ENCODE assay signal across 8 cellular contexts in genomic region chr10:79904671-79905321, GRCh38. TPM values are rescaled to one million over a fixed set of nuclear protein-coding genes. Genes with fewer than 3 reads are reported as not detected.
DNase-seq lines count a peak whose midpoint lies in the region; ATAC-seq and TF ChIP-seq lines count a peak whose summit lies in the region.

No MANE protein-coding gene starts in this region.

- BruUV-seq in Calu3 (replicated peaks; lab: Mats Ljungman, UMichigan) (no TSS peak), PC-9 (replicated peaks; lab: Mats Ljungman, UMichigan) (no TSS peak)

- no peaks in the 10 kb centered on the region for H3F3A ChIP-seq in PC-9 (ENCODE audit: insufficient read depth, low read depth)

- H3K4me3 ChIP-seq in PC-9: peak overlapping the region; percentile 80
- H3K4me3 ChIP-seq in neutrophil (ENCODE audit: low read depth in 1 of 2, low read length in 1 of 2): peak overlapping the region; percentile 39 to 50
- peak overlapping the region; percentile 36 for H3K4me3 ChIP-seq in thymus (ENCODE audit: low read length)

- H3K4me1 Mint-ChIP-seq in Calu3 (ENCODE audit: low read depth, unreplicated experiment): no peaks in the 10 kb centered on the region

- peaks cover 8% of the 10 kb centered on the region for H3K4me1 ChIP-seq in PC-9 (replicated peaks; ENCODE audit: insufficient read depth)
- peaks cover 10 to 12% of the 10 kb centered on the region in 2 experiments for H3K4me1 ChIP-seq in neutrophil (ENCODE audit: control insufficient read depth in 1 of 2, insufficient read depth in 1 of 2, low read depth in 1 of 2, low read length in 1 of 2)
- no peaks in the 10 kb centered on the region for H3K4me1 ChIP-seq in thymus (ENCODE audit: control insufficient read depth, insufficient read depth, low read length)

- peaks cover 83% of the 10 kb centered on the region for H3K27me3 Mint-ChIP-seq in Calu3 (ENCODE audit: unreplicated experiment)

- H3K27me3 ChIP-seq in PC-9 (ENCODE audit: insufficient read depth, low read depth): peaks cover 14% of the 10 kb centered on the region; the same call in 1 of the 2 replicates
- H3K27me3 ChIP-seq in neutrophil: peaks cover 72% of the 10 kb centered on the region
- H3K27me3 ChIP-seq in thymus (ENCODE audit: control insufficient read depth, insufficient read depth): peaks cover 3% of the 10 kb centered on the region

- peak overlapping the region; percentile 98 for H3K4me2 ChIP-seq in PC-9

- peaks cover 7% of the 10 kb centered on the region for H3K36me3 Mint-ChIP-seq in Calu3 (ENCODE audit: insufficient read depth, unreplicated experiment)

- DNase-seq in Calu3 (peak; percentile 57), PC-9 (peak; percentile 49 to 71), glomerular endothelial cell (ENCODE audit: extremely low read depth, low read depth, low spot score) (peak; percentile 1)
- DNase-seq in activated gamma-delta T cell treated with anti-CD3 and anti-CD28 coated beads, Interleukin-2, amount 50 U/mL, for 16 hours (ENCODE audit: low read depth): peak; percentile 6

- ATAC-seq in HG02885 (IDR thresholded peaks at IDR 0.05; ENCODE audit: poor library complexity, unreplicated experiment) (peak; percentile 66), GM19324 (IDR thresholded peaks at IDR 0.05; ENCODE audit: low FRiP score, unreplicated experiment) (no peak)

- no peaks in the 10 kb centered on the region for H3K9me3 ChIP-seq in PC-9 (ENCODE audit: insufficient read depth, low read depth)
- H3K9me3 ChIP-seq in neutrophil: no peaks in the 10 kb centered on the region
- peaks cover 1% of the 10 kb centered on the region for H3K9me3 ChIP-seq in thymus (ENCODE audit: control insufficient read depth)

- H3K27ac ChIP-seq in PC-9 (no peak overlapping the region), neutrophil (no peak overlapping the region), thymus (ENCODE audit: low read depth) (no peak overlapping the region)

- H3K4me3 Mint-ChIP-seq in Calu3 (ENCODE audit: low read depth, unreplicated experiment): peak overlapping the region; percentile 78

- CTCF ChIA-PET in Calu3 (lab: Charles Lee): no interaction called here
- CTCF ChIA-PET in PC-9 (lab: Charles Lee): no interaction called here

- no peak for TF ChIP-seq CTCF in Calu3 (IDR thresholded peaks at IDR 0.05; ENCODE audit: unreplicated experiment)
- no peak for TF ChIP-seq CTCF in PC-9 (conservative IDR thresholded peaks at IDR 0.05)
- TF ChIP-seq CTCF in neutrophil (IDR thresholded peaks at IDR 0.05): no peak

- intact Hi-C loops in Calu3 (cut with micrococcal nuclease; ENCODE audit: unreplicated experiment) (no loop called here), PC-9 (cut with micrococcal nuclease; ENCODE audit: unreplicated experiment) (loop anchor here (2.0 kb wide), 1 partner anchor 76 kb away; no protein-coding TSS in a partner anchor)

- H3K9me2 ChIP-seq in PC-9 (ENCODE audit: insufficient read depth): no peaks in the 10 kb centered on the region

- no peak overlapping the region for H3K27ac Mint-ChIP-seq in Calu3 (ENCODE audit: unreplicated experiment)

- 1% methylated on average over 58 of the region's 58 CpGs for WGBS in thymus

- no peaks in the 10 kb centered on the region for H3K36me3 ChIP-seq in PC-9 (ENCODE audit: low read depth)
- no peaks in the 10 kb centered on the region for H3K36me3 ChIP-seq in neutrophil
- H3K36me3 ChIP-seq in thymus (ENCODE audit: control insufficient read depth, insufficient read depth): no peaks in the 10 kb centered on the region

- H2AFZ ChIP-seq in PC-9: peak overlapping the region; percentile 96

- POLR2A ChIA-PET in PC-9 (lab: Charles Lee; ENCODE audit: unreplicated experiment): interaction anchor here (0.5 to 0.6 kb wide), 2 partner anchors 174 to 222 kb away, joined by 3 to 5 read pairs; no protein-coding TSS in a partner anchor

- H3K9me3 Mint-ChIP-seq in Calu3 (ENCODE audit: low read depth, unreplicated experiment): no peaks in the 10 kb centered on the region

- H3K79me2 ChIP-seq in PC-9 (ENCODE audit: low read depth): no peaks in the 10 kb centered on the region

- H4K20me1 ChIP-seq in PC-9 (ENCODE audit: insufficient read depth): no peaks in the 10 kb centered on the region

RNA-seq across cellular contexts. Expression of gene SFTPD, which starts 44.1 kb away (rescaled TPM):
- total RNA-seq in Calu3 (2022) (not detected in 2 replicates), PC-9 (2021) (1.5 TPM in 1 of 2 replicates, not detected in the other), glomerular endothelial cell (not detected in 2 replicates)
- 2.6 TPM for polyA plus RNA-seq in thymus

Comparison
In these comparisons a context has a peak if more than half of its experiments do, and no peak if none do; other contexts are left out.
1. DNase-seq: peak in every context shown above with its lines; median percentile 60 in PC-9; 57 in Calu3; 6 in activated gamma-delta T cell treated with anti-CD3 and anti-CD28 coated beads, Interleukin-2, amount 50 U/mL, for 16 hours; 1 in glomerular endothelial cell.